In the genomic region with DNA sequence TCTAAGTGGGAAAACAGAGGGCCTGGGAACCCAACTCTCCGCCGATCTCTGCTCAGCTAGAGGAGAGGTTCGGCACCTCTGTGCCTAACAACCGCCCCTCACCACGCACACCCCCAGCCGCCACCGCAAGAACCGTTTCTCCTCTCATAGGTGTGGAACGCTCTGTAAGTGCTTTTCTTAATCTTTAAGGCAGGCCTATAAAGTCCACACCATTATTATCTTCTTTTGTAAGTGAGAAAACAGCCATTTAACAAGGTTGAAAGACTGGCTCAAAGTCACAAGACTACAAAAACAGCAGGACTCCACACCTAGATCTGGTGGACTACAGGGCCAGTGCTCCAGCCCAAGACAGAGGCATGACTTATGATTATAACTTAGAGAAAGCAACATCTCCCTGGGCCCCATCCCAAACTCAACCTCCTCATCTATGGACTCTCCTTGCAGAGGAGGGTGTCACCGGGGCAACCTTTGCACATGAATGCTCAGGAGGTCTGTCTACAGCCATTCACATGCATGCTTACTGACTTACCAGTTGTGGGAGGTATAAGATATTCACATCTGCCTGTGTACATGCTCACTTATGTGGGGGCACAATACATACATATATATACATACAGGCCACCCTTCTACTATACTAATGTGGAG, we compare ENCODE assay signal across 21 cellular contexts. TPM values are rescaled to one million over a fixed set of nuclear protein-coding genes. Genes with fewer than 3 reads are reported as not detected.
DNase-seq lines count a peak whose midpoint lies in the region; ATAC-seq and TF ChIP-seq lines count a peak whose summit lies in the region.
"Had no signal": no experiment of that assay in that cellular context is flagged by ENCODE, and none has a peak within 500 bp of the region (broad histone marks: within the 10 kb centered on the region; RNA-seq: fewer than 3 reads in every experiment).

No MANE protein-coding gene starts in this region.

- H2AFZ ChIP-seq in neural progenitor cell (replicated peaks): no peak overlapping the region

- peaks cover 100% of the 10 kb centered on the region for H3K27me3 ChIP-seq in neural progenitor cell

- no peak overlapping the region for H3K4me3 ChIP-seq in HEK293 (ENCODE audit: low read depth, low read length)
- H3K4me3 ChIP-seq in neural progenitor cell: no peak overlapping the region

- peaks cover 8% of the 10 kb centered on the region for H3K36me3 Mint-ChIP-seq in endothelial cell (ENCODE audit: low read depth, unreplicated experiment)
- no peaks in the 10 kb centered on the region for H3K36me3 Mint-ChIP-seq in neural progenitor cell
- H3K36me3 Mint-ChIP-seq in stimulated activated effector memory CD8-positive, alpha-beta T cell treated with anti-CD3 and anti-CD28 coated beads, Interleukin-12 subunit alpha, Interleukin-12 subunit beta, amount 100 ng/mL, for 72 hours: no peaks in the 10 kb centered on the region
- no peaks in the 10 kb centered on the region for H3K36me3 Mint-ChIP-seq in progenitor cell of endocrine pancreas (ENCODE audit: insufficient read depth)

- H3K27me3 Mint-ChIP-seq in endothelial cell (ENCODE audit: unreplicated experiment) (peaks cover 12% of the 10 kb centered on the region), neural progenitor cell (ENCODE audit: insufficient read depth, low read depth) (peaks cover 94% of the 10 kb centered on the region), progenitor cell of endocrine pancreas (peaks cover 93% of the 10 kb centered on the region)

- H3K9ac ChIP-seq in neural progenitor cell: no peak overlapping the region

- H3K36me3 ChIP-seq in HEK293 (ENCODE audit: control insufficient read depth in 2 of 2, insufficient read depth in 1 of 2, low read length in 2 of 2) (no peaks in the 10 kb centered on the region), neural progenitor cell (no peaks in the 10 kb centered on the region)

- H3K9me3 ChIP-seq in HEK293 (ENCODE audit: control insufficient read depth, insufficient read depth, low read depth, low read length) (no peaks in the 10 kb centered on the region), neural progenitor cell (ENCODE audit: low read depth) (no peaks in the 10 kb centered on the region)

- no peaks in the 10 kb centered on the region for H3K79me2 ChIP-seq in neural progenitor cell (ENCODE audit: low read depth)

- peaks cover 98% of the 10 kb centered on the region for H4K20me1 ChIP-seq in neural progenitor cell (ENCODE audit: low read depth)

- H3K4me2 ChIP-seq in neural progenitor cell: no peak overlapping the region

- H3K4me3 Mint-ChIP-seq in endothelial cell (ENCODE audit: unreplicated experiment): no peak overlapping the region
- H3K4me3 Mint-ChIP-seq in neural progenitor cell: no peak overlapping the region
- H3K4me3 Mint-ChIP-seq in stimulated activated effector memory CD8-positive, alpha-beta T cell treated with anti-CD3 and anti-CD28 coated beads, Interleukin-12 subunit alpha, Interleukin-12 subunit beta, amount 100 ng/mL, for 72 hours: no peak overlapping the region
- H3K4me3 Mint-ChIP-seq in progenitor cell of endocrine pancreas (ENCODE audit: low read depth): no peak overlapping the region

- POLR2A ChIA-PET in HEK293 (lab: Yijun Ruan, JAX): no interaction called here

- no peaks in the 10 kb centered on the region for H3K9me3 Mint-ChIP-seq in endothelial cell (ENCODE audit: unreplicated experiment)
- H3K9me3 Mint-ChIP-seq in neural progenitor cell: peaks cover 3% of the 10 kb centered on the region
- H3K9me3 Mint-ChIP-seq in stimulated activated effector memory CD8-positive, alpha-beta T cell treated with anti-CD3 and anti-CD28 coated beads, Interleukin-12 subunit alpha, Interleukin-12 subunit beta, amount 100 ng/mL, for 72 hours: no peaks in the 10 kb centered on the region
- no peaks in the 10 kb centered on the region for H3K9me3 Mint-ChIP-seq in progenitor cell of endocrine pancreas (ENCODE audit: low read depth)

- DNase-seq in endothelial cell (ENCODE audit: low spot score) (no peak), neural progenitor cell (ENCODE audit: low spot score) (peak; percentile 9), Right ventricle myocardium inferior (ENCODE audit: missing footprints) (no peak), progenitor cell of endocrine pancreas (ENCODE audit: low spot score, unreplicated experiment) (no peak)
- DNase-seq in stimulated activated effector memory CD8-positive, alpha-beta T cell treated with anti-CD3 and anti-CD28 coated beads, Interleukin-12 subunit alpha, Interleukin-12 subunit beta, amount 100 ng/mL, for 72 hours (ENCODE audit: low spot score in 2 of 2): no peak
- DNase-seq: AML-193, DMS79 treated with DMSO at 0.1 percent for 48 hours, KG1, MV-4-11, NCI-H187 treated with DMSO at 0.1 percent for 48 hours, NCI-H226, NCI-H524, NCI-H82, OCI-M1, RPMI8226, SIG-M5 had no signal

- CTCF ChIA-PET in HEK293 (lab: Yijun Ruan, JAX): interaction anchor here (1.0 kb wide), 1 partner anchor 36 kb away, joined by 5 read pairs; no protein-coding TSS in a partner anchor

- peaks cover 74% of the 10 kb centered on the region for H3K4me1 Mint-ChIP-seq in endothelial cell (ENCODE audit: unreplicated experiment)
- peaks cover 25% of the 10 kb centered on the region for H3K4me1 Mint-ChIP-seq in neural progenitor cell
- H3K4me1 Mint-ChIP-seq in stimulated activated effector memory CD8-positive, alpha-beta T cell treated with anti-CD3 and anti-CD28 coated beads, Interleukin-12 subunit alpha, Interleukin-12 subunit beta, amount 100 ng/mL, for 72 hours: peaks cover 10% of the 10 kb centered on the region
- peaks cover 30% of the 10 kb centered on the region for H3K4me1 Mint-ChIP-seq in progenitor cell of endocrine pancreas (ENCODE audit: low read depth)

- H3K4me1 ChIP-seq in HEK293 (ENCODE audit: control insufficient read depth, insufficient read depth, low read length): peaks cover 25% of the 10 kb centered on the region
- H3K4me1 ChIP-seq in neural progenitor cell: peaks cover 34% of the 10 kb centered on the region

- intact Hi-C loops in Right ventricle myocardium inferior (cut with DNase I): no loop called here

- TF ChIP-seq CTCF in HEK293 (tag by site-specific recombination; IDR thresholded peaks at IDR 0.05) (no peak), endothelial cell (IDR thresholded peaks at IDR 0.05; ENCODE audit: unreplicated experiment) (no peak), neural progenitor cell (IDR thresholded peaks at IDR 0.05) (no peak), progenitor cell of endocrine pancreas (IDR thresholded peaks at IDR 0.05; ENCODE audit: unreplicated experiment) (no peak)

- ATAC-seq in stimulated activated effector memory CD8-positive, alpha-beta T cell treated with anti-CD3 and anti-CD28 coated beads, Interleukin-12 subunit alpha, Interleukin-12 subunit beta, amount 100 ng/mL, for 72 hours: no peak
- ATAC-seq in Right ventricle myocardium inferior: no peak
- ATAC-seq in GM21381 (IDR thresholded peaks at IDR 0.05; ENCODE audit: unreplicated experiment): no peak
- ATAC-seq: HepG2, SK-N-SH treated with all-trans-retinoic acid at 6 μM for 48 hours had no signal

- no peak overlapping the region for H3K27ac ChIP-seq in HEK293 (ENCODE audit: extremely low read depth, low read depth, low read length)
- H3K27ac ChIP-seq in neural progenitor cell: no peak overlapping the region
- H3K27ac ChIP-seq: C4-2B had no signal

- H3F3A ChIP-seq in neural progenitor cell (ENCODE audit: low read depth): peaks cover 44% of the 10 kb centered on the region

- H3K27ac Mint-ChIP-seq in endothelial cell (ENCODE audit: unreplicated experiment): peak overlapping the region; percentile 48
- H3K27ac Mint-ChIP-seq in neural progenitor cell: no peak overlapping the region
- H3K27ac Mint-ChIP-seq in stimulated activated effector memory CD8-positive, alpha-beta T cell treated with anti-CD3 and anti-CD28 coated beads, Interleukin-12 subunit alpha, Interleukin-12 subunit beta, amount 100 ng/mL, for 72 hours: no peak overlapping the region
- H3K27ac Mint-ChIP-seq in progenitor cell of endocrine pancreas: no peak overlapping the region

TF ChIP-seq in HEK293, 187 proteins besides CTCF, POLR2A, EP300 and RAD21 (continues in another document):
- TF ChIP-seq, protein P1, sequence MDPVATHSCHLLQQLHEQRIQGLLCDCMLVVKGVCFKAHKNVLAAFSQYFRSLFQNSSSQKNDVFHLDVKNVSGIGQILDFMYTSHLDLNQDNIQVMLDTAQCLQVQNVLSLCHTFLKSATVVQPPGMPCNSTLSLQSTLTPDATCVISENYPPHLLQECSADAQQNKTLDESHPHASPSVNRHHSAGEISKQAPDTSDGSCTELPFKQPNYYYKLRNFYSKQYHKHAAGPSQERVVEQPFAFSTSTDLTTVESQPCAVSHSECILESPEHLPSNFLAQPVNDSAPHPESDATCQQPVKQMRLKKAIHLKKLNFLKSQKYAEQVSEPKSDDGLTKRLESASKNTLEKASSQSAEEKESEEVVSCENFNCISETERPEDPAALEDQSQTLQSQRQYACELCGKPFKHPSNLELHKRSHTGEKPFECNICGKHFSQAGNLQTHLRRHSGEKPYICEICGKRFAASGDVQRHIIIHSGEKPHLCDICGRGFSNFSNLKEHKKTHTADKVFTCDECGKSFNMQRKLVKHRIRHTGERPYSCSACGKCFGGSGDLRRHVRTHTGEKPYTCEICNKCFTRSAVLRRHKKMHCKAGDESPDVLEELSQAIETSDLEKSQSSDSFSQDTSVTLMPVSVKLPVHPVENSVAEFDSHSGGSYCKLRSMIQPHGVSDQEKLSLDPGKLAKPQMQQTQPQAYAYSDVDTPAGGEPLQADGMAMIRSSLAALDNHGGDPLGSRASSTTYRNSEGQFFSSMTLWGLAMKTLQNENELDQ (tag by site-specific recombination; IDR thresholded peaks at IDR 0.05; ENCODE audit: low read depth): no peak
- TF ChIP-seq ZNF76 (tag by site-specific recombination; IDR thresholded peaks at IDR 0.05; ENCODE audit: borderline replicate concordance, low read depth) (no peak), FEZF1 (tag by site-specific recombination; IDR thresholded peaks at IDR 0.05) (peak; percentile 45; the same call in 1 of the 2 replicates), ZNF561 (tag by site-specific recombination; IDR thresholded peaks at IDR 0.05; ENCODE audit: borderline replicate concordance) (peak; percentile 27; the same call in 1 of the 2 replicates), SP7 (tag by site-specific recombination; IDR thresholded peaks at IDR 0.05) (peak; percentile 93), ZNF48 (tag by site-specific recombination; IDR thresholded peaks at IDR 0.05) (no peak), ZNF138 (tag by site-specific recombination; IDR thresholded peaks at IDR 0.05; ENCODE audit: borderline replicate concordance) (no peak), ZNF426 (tag by site-specific recombination; IDR thresholded peaks at IDR 0.05) (no peak), TRIM28 (IDR thresholded peaks at IDR 0.05; ENCODE audit: borderline replicate concordance, low read length) (0 out of 2 replicates have a peak, but pooled peaks have one; percentile 19), ZXDB (tag by site-specific recombination; IDR thresholded peaks at IDR 0.05) (no peak)

RNA-seq across cellular contexts. Expression of a gene that starts 7.9 kb away (rescaled TPM):
- total RNA-seq in endothelial cell (ENCODE audit: unreplicated experiment): 0.82 TPM
- not detected in 2 replicates for total RNA-seq in neural progenitor cell (ENCODE audit: low replicate concordance)
- not detected for total RNA-seq in Right ventricle myocardium inferior
- not detected in 2 replicates for total RNA-seq in progenitor cell of endocrine pancreas
- total RNA-seq: HepG2 had no signal
